8 cellular contexts compared by ENCODE assay signal in the genomic region with DNA sequence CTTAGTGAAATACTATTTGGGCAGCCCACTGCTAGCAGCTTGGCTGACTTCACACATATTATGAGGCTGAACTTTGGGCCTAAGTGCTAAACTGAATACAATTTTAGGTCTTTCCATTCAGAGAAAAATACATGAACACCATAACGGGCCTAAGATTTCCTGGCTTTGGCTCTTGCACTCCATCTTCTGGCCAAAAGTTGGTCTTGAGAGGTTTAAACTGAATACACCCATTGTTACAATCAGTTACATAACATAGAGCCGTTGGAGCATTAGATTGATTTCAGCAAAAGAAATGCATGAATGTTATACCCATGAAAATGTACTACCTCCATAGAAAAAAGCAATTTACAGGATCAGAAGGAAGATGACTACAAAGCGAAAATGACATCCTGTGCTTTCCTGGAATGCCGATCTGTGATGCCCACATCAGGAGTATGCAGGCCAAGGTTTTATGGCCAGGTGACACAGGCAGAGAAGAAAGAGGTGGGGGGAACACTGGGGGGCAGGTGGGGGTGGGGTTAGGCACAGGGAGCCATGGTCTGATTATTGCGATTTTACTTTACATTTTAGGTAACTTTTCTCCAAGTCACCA. TPM values are rescaled to one million over a fixed set of nuclear protein-coding genes. Genes with fewer than 3 reads are reported as not detected.
DNase-seq lines count a peak whose midpoint lies in the region; ATAC-seq and TF ChIP-seq lines count a peak whose summit lies in the region.

No MANE protein-coding gene starts in this region.

- H3K9ac ChIP-seq in SK-N-MC (ENCODE audit: insufficient read length) (no peak overlapping the region), liver (ENCODE audit: low read depth in 1 of 2, low read length in 2 of 2) (no peak overlapping the region)

- H3K4me1 ChIP-seq in liver (ENCODE audit: control insufficient read depth in 4 of 4, insufficient read depth in 4 of 4, low read length in 3 of 4) = no peaks in the 10 kb centered on the region

- H3K9me3 ChIP-seq in SK-N-MC (ENCODE audit: low read depth, low read length) (no peaks in the 10 kb centered on the region), liver (ENCODE audit: control insufficient read depth in 4 of 4, low read length in 3 of 4) (no peaks in the 10 kb centered on the region)

- H3K36me3 ChIP-seq in SK-N-MC (ENCODE audit: insufficient read depth, low read length) = no peaks in the 10 kb centered on the region
- H3K36me3 ChIP-seq in liver (ENCODE audit: control insufficient read depth in 4 of 4, insufficient read depth in 3 of 4, low read depth in 1 of 4, low read length in 3 of 4) = no peaks in the 10 kb centered on the region

- 56% methylated on average over 5 of the region's 5 CpGs for WGBS in liver

- peak; percentile 70 to 79 for TF ChIP-seq RAD21 in liver (IDR thresholded peaks at IDR 0.05)

- peak; percentile 93 for TF ChIP-seq CTCF in choroid plexus epithelial cell (conservative IDR thresholded peaks at IDR 0.05; ENCODE audit: low read depth, low read length)
- peak; percentile 44 for TF ChIP-seq CTCF in liver (IDR thresholded peaks at IDR 0.05; ENCODE audit: low read depth, low read length, missing input control)

- H3K4me3 ChIP-seq in SK-N-MC = no peak overlapping the region
- H3K4me3 ChIP-seq in choroid plexus epithelial cell (ENCODE audit: low read depth, low read length) = no peak overlapping the region
- H3K4me3 ChIP-seq in liver (ENCODE audit: low read depth in 1 of 3, low read length in 3 of 3) = no peak overlapping the region

- H3K27ac ChIP-seq in SK-N-MC = no peak overlapping the region
- H3K27ac ChIP-seq in liver (ENCODE audit: low read depth in 1 of 2, low read length in 2 of 2) = no peak overlapping the region

- peak; percentile 45 to 62 for DNase-seq in NCI-H2081 (lab: John Stamatoyannopoulos, UW)
- no peak for DNase-seq in NCI-H2081 treated with DMSO at 0.1 percent for 48 hours (lab: John Stamatoyannopoulos, UW)
- DNase-seq in M059J (ENCODE audit: low read depth) = peak; percentile 68
- peak; percentile 50 for DNase-seq in SK-N-MC (ENCODE audit: low read depth, low spot score)
- peak; percentile 84 for DNase-seq in choroid plexus epithelial cell (ENCODE audit: low read depth)

- no peak for ATAC-seq in HG03108 (IDR thresholded peaks at IDR 0.05; ENCODE audit: unreplicated experiment)
- no peak for ATAC-seq in HG02798 (IDR thresholded peaks at IDR 0.05; ENCODE audit: poor library complexity, unreplicated experiment)

- H3K27me3 ChIP-seq in liver (ENCODE audit: control insufficient read depth in 4 of 4, insufficient read depth in 4 of 4, low read length in 3 of 4) = peaks cover 0 to 5% (median 0%) of the 10 kb centered on the region in 4 donors

TF ChIP-seq in liver, 16 proteins besides CTCF, POLR2A, EP300 and RAD21:
- no peak for TF ChIP-seq JUND (IDR thresholded peaks at IDR 0.05)
- TF ChIP-seq, protein P1, sequence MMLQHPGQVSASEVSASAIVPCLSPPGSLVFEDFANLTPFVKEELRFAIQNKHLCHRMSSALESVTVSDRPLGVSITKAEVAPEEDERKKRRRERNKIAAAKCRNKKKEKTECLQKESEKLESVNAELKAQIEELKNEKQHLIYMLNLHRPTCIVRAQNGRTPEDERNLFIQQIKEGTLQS (IDR thresholded peaks at IDR 0.05) = no peak
- TF ChIP-seq SP1 (IDR thresholded peaks at IDR 0.05) = no peak
- TF ChIP-seq TAF1 (conservative IDR thresholded peaks at IDR 0.05) = no peak
- TF ChIP-seq GABPA (IDR thresholded peaks at IDR 0.05 in 1 of 2, conservative IDR thresholded peaks at IDR 0.05 in 1 of 2) = no peak
- TF ChIP-seq FOXA1 (IDR thresholded peaks at IDR 0.05) = no peak
- TF ChIP-seq FOXA2 (IDR thresholded peaks at IDR 0.05) = no peak
- TF ChIP-seq, protein P2, sequence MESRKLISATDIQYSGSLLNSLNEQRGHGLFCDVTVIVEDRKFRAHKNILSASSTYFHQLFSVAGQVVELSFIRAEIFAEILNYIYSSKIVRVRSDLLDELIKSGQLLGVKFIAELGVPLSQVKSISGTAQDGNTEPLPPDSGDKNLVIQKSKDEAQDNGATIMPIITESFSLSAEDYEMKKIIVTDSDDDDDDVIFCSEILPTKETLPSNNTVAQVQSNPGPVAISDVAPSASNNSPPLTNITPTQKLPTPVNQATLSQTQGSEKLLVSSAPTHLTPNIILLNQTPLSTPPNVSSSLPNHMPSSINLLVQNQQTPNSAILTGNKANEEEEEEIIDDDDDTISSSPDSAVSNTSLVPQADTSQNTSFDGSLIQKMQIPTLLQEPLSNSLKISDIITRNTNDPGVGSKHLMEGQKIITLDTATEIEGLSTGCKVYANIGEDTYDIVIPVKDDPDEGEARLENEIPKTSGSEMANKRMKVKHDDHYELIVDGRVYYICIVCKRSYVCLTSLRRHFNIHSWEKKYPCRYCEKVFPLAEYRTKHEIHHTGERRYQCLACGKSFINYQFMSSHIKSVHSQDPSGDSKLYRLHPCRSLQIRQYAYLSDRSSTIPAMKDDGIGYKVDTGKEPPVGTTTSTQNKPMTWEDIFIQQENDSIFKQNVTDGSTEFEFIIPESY (IDR thresholded peaks at IDR 0.05) = no peak
- no peak for TF ChIP-seq NR2F2 (IDR thresholded peaks at IDR 0.05)
- no peak for TF ChIP-seq MAX (IDR thresholded peaks at IDR 0.05)
- TF ChIP-seq REST (IDR thresholded peaks at IDR 0.05) = no peak
- TF ChIP-seq HNF4A (conservative IDR thresholded peaks at IDR 0.05) = no peak
- no peak for TF ChIP-seq YY1 (IDR thresholded peaks at IDR 0.05)
TF ChIP-seq in liver: peak in this region for 0.

RNA-seq across cellular contexts. Expression of gene SHISA2, which starts 11.1 kb away (rescaled TPM):
- 0.44 TPM in 1 of 2 replicates, not detected in the other for total RNA-seq in M059J (2014; rRNA removed; shearing (Covaris generic))
- 1 to 10 TPM in 1 of 2 donors, under 1 TPM in 1; under 0.01 to 2.1 TPM for total RNA-seq in liver
- polyA plus RNA-seq in liver = not detected
